Comparison of ENCODE assay signal across 8 cellular contexts in the genomic region with DNA sequence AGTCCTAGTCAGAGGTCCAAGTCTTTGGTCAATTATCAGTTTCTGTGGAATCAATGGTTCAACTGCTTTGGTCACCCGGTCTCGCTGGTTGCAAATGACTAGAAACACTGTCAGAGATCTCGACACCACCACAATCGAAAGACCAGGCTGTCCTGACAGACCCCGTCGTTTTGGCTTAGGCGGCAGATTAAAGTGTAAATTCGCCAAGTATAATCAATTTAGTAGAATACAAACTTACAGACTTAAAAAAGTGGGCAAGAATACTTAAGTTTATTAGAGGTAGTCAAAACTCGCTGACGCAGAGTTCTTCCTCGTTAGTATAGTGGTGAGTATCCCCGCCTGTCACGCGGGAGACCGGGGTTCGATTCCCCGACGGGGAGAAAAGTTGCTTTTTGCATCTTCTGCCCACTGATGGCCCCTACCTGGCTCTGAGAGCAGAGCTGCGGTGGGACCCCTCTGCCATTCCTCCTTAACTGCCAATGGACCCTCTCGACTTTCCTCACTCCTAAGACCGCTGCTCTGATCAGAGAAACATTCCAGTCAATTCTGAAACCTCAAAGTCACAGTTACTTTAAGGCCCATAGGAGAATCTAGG. TPM values are rescaled to one million over a fixed set of nuclear protein-coding genes. Genes with fewer than 3 reads are reported as not detected.
A peak's percentile ranks its signal among the peaks of the same experiment; 100 is the strongest.
DNase-seq lines count a peak whose midpoint lies in the region; ATAC-seq and TF ChIP-seq lines count a peak whose summit lies in the region.

No MANE protein-coding gene starts in this region.

- peaks cover 0 to 20% of the 10 kb centered on the region in 2 donors for H3K36me3 Mint-ChIP-seq in CD4-positive, alpha-beta memory T cell

- CTCF ChIA-PET in CD4-positive, alpha-beta memory T cell (lab: Charles Lee; ENCODE audit: partially characterized antibody), result interaction anchor here (1.0 to 4.3 kb wide), 2 partner anchors 15 to 249 kb away, joined by 7 to 40 read pairs; no protein-coding TSS in a partner anchor

- peaks cover 36% of the 10 kb centered on the region for H3K4me1 ChIP-seq in CD4-positive, alpha-beta memory T cell (ENCODE audit: insufficient read depth, low read length)
- H3K4me1 ChIP-seq in iPS-18a (ENCODE audit: control insufficient read depth, low read depth, low read length), result no peaks in the 10 kb centered on the region

- H3K9ac ChIP-seq in iPS-18a (ENCODE audit: low read length), result peak overlapping the region; percentile 68

- H3K36me3 ChIP-seq in CD4-positive, alpha-beta memory T cell (ENCODE audit: insufficient read depth, low read length), result no peaks in the 10 kb centered on the region
- no peaks in the 10 kb centered on the region for H3K36me3 ChIP-seq in iPS-18a (ENCODE audit: control insufficient read depth, low read depth, low read length)

- no peak for TF ChIP-seq CTCF in NB4 (IDR thresholded peaks at IDR 0.05; ENCODE audit: low read depth, low read length)

- intact Hi-C loops in CD4-positive, alpha-beta memory T cell (cut with micrococcal nuclease), result loop anchor here (1.0 to 5.0 kb wide), 5 partner anchors 8 to 399 kb away; no protein-coding TSS in a partner anchor

- peak; percentile 39 for ATAC-seq in GM21619 (IDR thresholded peaks at IDR 0.05; ENCODE audit: unreplicated experiment)
- no peak for ATAC-seq in HG03135 (IDR thresholded peaks at IDR 0.05; ENCODE audit: unreplicated experiment)

- H3K4me1 Mint-ChIP-seq in CD4-positive, alpha-beta memory T cell, result peaks cover 25 to 44% (median 33%) of the 10 kb centered on the region in 4 donors

- TF ChIP-seq POLR2A in NB4 (IDR thresholded peaks at IDR 0.05; ENCODE audit: extremely low read depth, insufficient read length), result no peak

- peak overlapping the region; percentile 78 to 99 (median 91) for H3K27ac Mint-ChIP-seq in CD4-positive, alpha-beta memory T cell

- peak overlapping the region; percentile 9 for H3K27ac ChIP-seq in CD4-positive, alpha-beta memory T cell (ENCODE audit: low read depth, low read length)
- H3K27ac ChIP-seq in iPS-18a (ENCODE audit: low read length) (no peak overlapping the region), skin epidermis (peak overlapping the region in 1 of 21 experiments; percentile 31)

- H3K4me3 ChIP-seq in CD4-positive, alpha-beta memory T cell (ENCODE audit: low read length in 2 of 2), result peak overlapping the region; percentile 79
- H3K4me3 ChIP-seq in NB4 (ENCODE audit: low read depth, low read length), result peak overlapping the region; percentile 82
- peak overlapping the region; percentile 96 for H3K4me3 ChIP-seq in iPS-18a (ENCODE audit: low read length)
- peak overlapping the region; percentile 24 to 43 (median 30) for H3K4me3 ChIP-seq in skin epidermis

- DNase-seq in CD4-positive, alpha-beta memory T cell, result peak; percentile 79 to 82 (median 80)
- DNase-seq in NB4 (ENCODE audit: low read depth) (peak; percentile 76), T-helper 9 cell (peak; percentile 71), astrocyte of the hippocampus (ENCODE audit: low read depth, low spot score) (peak; percentile 80)

- H3K9me3 ChIP-seq in CD4-positive, alpha-beta memory T cell (ENCODE audit: control insufficient read depth in 1 of 2, low read length in 2 of 2), result no peaks in the 10 kb centered on the region
- H3K9me3 ChIP-seq in iPS-18a (ENCODE audit: control insufficient read depth, low read depth, low read length), result no peaks in the 10 kb centered on the region

- H3K9me3 Mint-ChIP-seq in CD4-positive, alpha-beta memory T cell, result peaks cover 0 to 14% (median 0%) of the 10 kb centered on the region in 8 donors

- peaks cover 4% of the 10 kb centered on the region for H3K27me3 ChIP-seq in CD4-positive, alpha-beta memory T cell (ENCODE audit: insufficient read depth, low read length)
- H3K27me3 ChIP-seq in iPS-18a (ENCODE audit: control insufficient read depth, insufficient read depth, low read length), result no peaks in the 10 kb centered on the region

- POLR2A ChIA-PET in CD4-positive, alpha-beta memory T cell (lab: Charles Lee; ENCODE audit: partially characterized antibody), result interaction anchor here (0.6 to 4.8 kb wide), 7 partner anchors 16 to 1481 kb away, joined by 3 to 39 read pairs (median 4); no protein-coding TSS in a partner anchor

- peaks cover 0 to 25% of the 10 kb centered on the region in 2 donors for H3K27me3 Mint-ChIP-seq in CD4-positive, alpha-beta memory T cell

- H3K4me3 Mint-ChIP-seq in CD4-positive, alpha-beta memory T cell, result peak overlapping the region; percentile 87 to 94 (median 90)

RNA-seq across cellular contexts. Expression of a gene that starts 30.6 kb away (rescaled TPM):
- total RNA-seq in CD4-positive, alpha-beta memory T cell, result 10 to 100 TPM; 15.2 to 17.4 TPM
- 10 to 100 TPM in 1 of 2 donors, 1 to 10 TPM in 1; 4.8 to 12.7 TPM for polyA plus RNA-seq in CD4-positive, alpha-beta memory T cell

Comparison
In these comparisons a context has a peak if more than half of its experiments do, and no peak if none do; other contexts are left out.
1. H3K4me3 ChIP-seq: peak in every context shown above with its lines; median percentile 96 in iPS-18a; 82 in NB4; 79 in CD4-positive, alpha-beta memory T cell; 30 in skin epidermis.